15 cellular contexts compared by ENCODE assay signal in the genomic region with DNA sequence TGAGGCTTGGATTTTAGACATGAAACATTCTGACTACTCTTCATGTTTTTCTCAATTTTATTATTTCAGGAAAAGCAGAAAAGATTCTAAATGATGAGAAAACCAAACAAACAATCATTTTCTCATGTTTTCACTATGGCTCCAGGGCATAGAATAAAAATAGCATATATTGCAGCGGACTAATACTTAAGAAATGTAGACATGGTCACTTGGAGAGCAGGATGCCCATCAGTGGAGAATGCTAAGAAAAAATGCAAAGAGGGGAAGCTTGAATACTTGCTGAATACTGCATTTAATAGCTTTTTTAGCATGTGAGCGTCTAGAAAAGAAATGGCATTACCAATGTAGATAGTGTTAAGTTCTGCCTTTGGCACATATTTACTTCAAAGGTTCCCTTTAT.
DNase-seq lines count a peak whose midpoint lies in the region; ATAC-seq lines count a peak whose summit lies in the region.
"Had no signal": no experiment of that assay in that cellular context is flagged by ENCODE, and none has a peak within 500 bp of the region (broad histone marks: within the 10 kb centered on the region; RNA-seq: fewer than 3 reads in every experiment).

No MANE protein-coding gene starts in this region.

- no peak overlapping the region for H3K4me3 Mint-ChIP-seq in T-helper 2 cell treated with Interferon-gamma antibody and Interleukin-4, amounts not matched to agents 5 μg/mL and 100 μg/mL, for 36 hours
- H3K4me3 Mint-ChIP-seq: CD4-positive, CD25-positive, alpha-beta regulatory T cell; CD8-positive, alpha-beta memory T cell; H9 had no signal

- H3K4me1 Mint-ChIP-seq in T-helper 2 cell treated with Interferon-gamma antibody and Interleukin-4, amounts not matched to agents 5 μg/mL and 100 μg/mL, for 36 hours (ENCODE audit: low read depth): no peaks in the 10 kb centered on the region
- H3K4me1 Mint-ChIP-seq: CD4-positive, CD25-positive, alpha-beta regulatory T cell; CD8-positive, alpha-beta memory T cell; H9 had no signal

- no peaks in the 10 kb centered on the region for H3K36me3 Mint-ChIP-seq in T-helper 2 cell treated with Interferon-gamma antibody and Interleukin-4, amounts not matched to agents 5 μg/mL and 100 μg/mL, for 36 hours (ENCODE audit: low read depth)
- H3K36me3 Mint-ChIP-seq: CD4-positive, CD25-positive, alpha-beta regulatory T cell; CD8-positive, alpha-beta memory T cell had no signal

- H3K27me3 Mint-ChIP-seq in T-helper 2 cell treated with Interferon-gamma antibody and Interleukin-4, amounts not matched to agents 5 μg/mL and 100 μg/mL, for 36 hours (ENCODE audit: low read depth): no peaks in the 10 kb centered on the region
- H3K27me3 Mint-ChIP-seq: CD4-positive, CD25-positive, alpha-beta regulatory T cell; CD8-positive, alpha-beta memory T cell had no signal

- no peak overlapping the region for H3K27ac Mint-ChIP-seq in T-helper 2 cell treated with Interferon-gamma antibody and Interleukin-4, amounts not matched to agents 5 μg/mL and 100 μg/mL, for 36 hours
- H3K27ac Mint-ChIP-seq: CD4-positive, CD25-positive, alpha-beta regulatory T cell; CD8-positive, alpha-beta memory T cell; H9 had no signal

- DNase-seq in ELR (ENCODE audit: low read depth) (peak; percentile 66), RPMI7951 (ENCODE audit: low read depth) (peak; percentile 51), dedifferentiated amniotic fluid mesenchymal stem cell (ENCODE audit: extremely low spot score) (peak; percentile 31), epidermal melanocyte (ENCODE audit: insufficient read length, low spot score) (no peak), SHP77 treated with DMSO at 0.1 percent for 48 hours (lab: John Stamatoyannopoulos, UW) (no peak)
- no peak for DNase-seq in T-helper 2 cell treated with Interferon-gamma antibody and Interleukin-4, amounts not matched to agents 5 μg/mL and 100 μg/mL, for 36 hours (ENCODE audit: low spot score)
- DNase-seq: ACHN; BE2C; C1 segment of cervical spinal cord; CD4-positive, CD25-positive, alpha-beta regulatory T cell; CD8-positive, alpha-beta memory T cell; COR-L47; H9 had no signal

- H3K9me3 Mint-ChIP-seq in T-helper 2 cell treated with Interferon-gamma antibody and Interleukin-4, amounts not matched to agents 5 μg/mL and 100 μg/mL, for 36 hours: no peaks in the 10 kb centered on the region
- H3K9me3 Mint-ChIP-seq: H9 had no signal

- ATAC-seq in HG02571 (IDR thresholded peaks at IDR 0.05; ENCODE audit: unreplicated experiment): no peak
- ATAC-seq: GM12878 had no signal

Comparison
In these comparisons a context has a peak if more than half of its experiments do, and no peak if none do; other contexts are left out.
1. DNase-seq: peak in ELR (single experiment), RPMI7951 (single experiment) and dedifferentiated amniotic fluid mesenchymal stem cell (single experiment); none in epidermal melanocyte (single experiment), SHP77 treated with DMSO at 0.1 percent for 48 hours (single experiment) and T-helper 2 cell treated with Interferon-gamma antibody and Interleukin-4, amounts not matched to agents 5 μg/mL and 100 μg/mL, for 36 hours (single experiment).